In the genomic region with DNA sequence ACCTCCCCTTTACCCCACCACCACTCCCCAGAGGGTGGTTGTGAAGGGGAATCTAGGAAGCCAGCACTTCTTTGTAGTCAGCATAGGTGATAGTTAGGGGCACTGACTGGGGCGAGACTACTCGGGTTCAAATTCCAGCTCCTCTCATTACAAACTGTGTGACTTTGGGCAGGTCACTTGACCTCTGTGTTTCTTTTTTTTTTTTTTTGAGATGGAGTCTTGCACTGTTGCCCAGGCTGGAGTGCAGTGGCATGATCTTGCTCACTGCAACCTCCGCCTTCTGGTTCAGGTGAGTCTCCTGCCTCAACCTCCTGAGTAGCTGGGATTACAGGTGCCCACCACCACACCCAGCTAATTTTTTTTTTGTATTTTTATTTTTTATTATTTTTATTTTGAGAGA, we compare ENCODE assay signal across 10 cellular contexts. TPM values are rescaled to one million over a fixed set of nuclear protein-coding genes. Genes with fewer than 3 reads are reported as not detected.
DNase-seq lines count a peak whose midpoint lies in the region; ATAC-seq and TF ChIP-seq lines count a peak whose summit lies in the region.
"Not testable (repeated sequence)": the region's sequence is repeated elsewhere in the genome, so short reads cannot be mapped to it uniquely, and the experiment has no call there.
"Had no signal": no experiment of that assay in that cellular context is flagged by ENCODE, and none has a peak within 500 bp of the region (broad histone marks: within the 10 kb centered on the region; RNA-seq: fewer than 3 reads in every experiment).

No MANE protein-coding gene starts in this region.

- WGBS in IMR-90 (ENCODE audit: extremely low coverage in 2 of 2, insufficient read length in 1 of 2), 2 experiments = no CpG with 5 or more reads among the region's 3 CpGs
- WGBS in gastroesophageal sphincter (ENCODE audit: low coverage in 1 of 2), 2 donors = 53 to 100% methylated on average over 1 to 2 of the region's 3 CpGs

- H3K27me3 Mint-ChIP-seq in brain; naive B cell; stimulated activated naive CD8-positive, alpha-beta T cell treated with anti-CD3 and anti-CD28 coated beads, Interleukin-15, Interleukin-2, amounts not matched to agents 100 ng/mL and 50 ng/mL, for 24 hours: not testable (repeated sequence)

- H3K36me3 Mint-ChIP-seq in brain; naive B cell; stimulated activated naive CD8-positive, alpha-beta T cell treated with anti-CD3 and anti-CD28 coated beads, Interleukin-15, Interleukin-2, amounts not matched to agents 100 ng/mL and 50 ng/mL, for 24 hours (ENCODE audit: low read depth): not testable (repeated sequence)

- H3K27me3 ChIP-seq in IMR-90 (ENCODE audit: control insufficient read depth, insufficient read depth, low read length); gastroesophageal sphincter; vagina: not testable (repeated sequence)

- in situ Hi-C loops in IMR-90 (cut with MboI; ENCODE audit: low sequenced_read_pairs) = loop anchor here (25.0 kb wide), 1 partner anchor 436 kb away; the partner anchor contains the start of gene EHD2

- H3K4me1 ChIP-seq in IMR-90 (ENCODE audit: control insufficient read depth, insufficient read depth, low read length) = peaks cover 14% of the 10 kb centered on the region
- peaks cover 0 to 49% (median 19%) of the 10 kb centered on the region in 3 donors for H3K4me1 ChIP-seq in gastroesophageal sphincter
- H3K4me1 ChIP-seq in vagina = peaks cover 48% of the 10 kb centered on the region

- not testable (repeated sequence) for H4K8ac ChIP-seq in IMR-90 (ENCODE audit: low read depth in 2 of 2, low read length in 2 of 2)

- H3K4me1 Mint-ChIP-seq in brain = peaks cover 47% of the 10 kb centered on the region
- peaks cover 33 to 42% (median 38%) of the 10 kb centered on the region in 3 donors for H3K4me1 Mint-ChIP-seq in naive B cell
- peaks cover 17% of the 10 kb centered on the region for H3K4me1 Mint-ChIP-seq in stimulated activated naive CD8-positive, alpha-beta T cell treated with anti-CD3 and anti-CD28 coated beads, Interleukin-15, Interleukin-2, amounts not matched to agents 100 ng/mL and 50 ng/mL, for 24 hours (ENCODE audit: low read depth)

- not testable (repeated sequence) for H3K4me3 ChIP-seq in IMR-90 (ENCODE audit: insufficient read depth, low read depth, low read length); gastroesophageal sphincter; vagina

- H4K91ac ChIP-seq in IMR-90 (ENCODE audit: insufficient read depth, low read depth, low read length) = not testable (repeated sequence)

- peak overlapping the region; percentile 7; the same call in 1 of the 2 replicates for H2AK5ac ChIP-seq in IMR-90 (ENCODE audit: low read depth, low read length)

- H3K9me1 ChIP-seq in IMR-90 (ENCODE audit: insufficient read depth, low read length) = peaks cover 16% of the 10 kb centered on the region

- ATAC-seq in IMR-90 (ENCODE audit: low read depth); gastroesophageal sphincter; naive B cell (ENCODE audit: low read depth in 2 of 2): not testable (repeated sequence)

- dilution Hi-C loops in IMR-90 (cut with HindIII; ENCODE audit: low sequenced_read_pairs, unreplicated experiment) = not testable (repeated sequence)

- H3K4me3 Mint-ChIP-seq in brain (peak overlapping the region; percentile 87 to 91 (median 91)), naive B cell (peak overlapping the region in 6 of 8 donors; percentile 3 to 94 (median 76))
- peak overlapping the region; percentile 79 for H3K4me3 Mint-ChIP-seq in stimulated activated naive CD8-positive, alpha-beta T cell treated with anti-CD3 and anti-CD28 coated beads, Interleukin-15, Interleukin-2, amounts not matched to agents 100 ng/mL and 50 ng/mL, for 24 hours

- not testable (repeated sequence) for H3K14ac ChIP-seq in IMR-90 (replicated peaks; ENCODE audit: low read depth, low read length)

- not testable (repeated sequence) for BruUV-seq in IMR-90 (replicated peaks; lab: Mats Ljungman, UMichigan)

- peaks cover 6 to 35% of the 10 kb centered on the region in 2 experiments; a peak in 3 of 4 replicates for H3K79me1 ChIP-seq in IMR-90 (ENCODE audit: low read depth in 1 of 2, low read length in 2 of 2)

- not testable (repeated sequence) for TF ChIP-seq RAD21 in IMR-90 (IDR thresholded peaks at IDR 0.05; ENCODE audit: low read length)

- H3K56ac ChIP-seq in IMR-90 (ENCODE audit: extremely low read depth, insufficient read depth, low read length) = not testable (repeated sequence)

- CTCF ChIA-PET in IMR-90 (lab: Yijun Ruan, JAX) = interaction anchor here (0.6 to 1.6 kb wide), 4 partner anchors 14 to 197 kb away, joined by 3 read pairs; no protein-coding TSS in a partner anchor

- H4K5ac ChIP-seq in IMR-90 (ENCODE audit: low read depth, low read length) = not testable (repeated sequence)

- peaks cover 20% of the 10 kb centered on the region for H4K20me1 ChIP-seq in IMR-90 (ENCODE audit: insufficient read depth, low read length)

- H2BK120ac ChIP-seq in IMR-90 (ENCODE audit: low read depth, low read length) = not testable (repeated sequence)

- H3K27ac ChIP-seq in IMR-90 (ENCODE audit: insufficient read depth, low read length) = not testable (repeated sequence)
- H3K27ac ChIP-seq in gastroesophageal sphincter (peak overlapping the region in 3 of 4 donors; percentile 93 to 99 (median 99)), vagina (peak overlapping the region; percentile 99)

- H2AFZ ChIP-seq in IMR-90 (replicated peaks; ENCODE audit: low read length, poor library complexity) = not testable (repeated sequence)

- TF ChIP-seq EP300 in gastroesophageal sphincter (IDR thresholded peaks at IDR 0.05) = not testable (repeated sequence)

- not testable (repeated sequence) for H2AK9ac ChIP-seq in IMR-90 (replicated peaks; ENCODE audit: low read depth, low read length, poor library complexity)

- not testable (repeated sequence) for H3K9me3 ChIP-seq in IMR-90 (ENCODE audit: control insufficient read depth, insufficient read depth, low read length); gastroesophageal sphincter; vagina

- intact Hi-C loops in IMR-90 (cut with micrococcal nuclease) = loop anchor here (1.0 kb wide), 1 partner anchor 32 kb away; no protein-coding TSS in a partner anchor
- intact Hi-C loops in vagina (cut with DNase I) = loop anchor here (10.0 kb wide), 1 partner anchor 238 kb away; the partner anchor contains the start of gene NAPA

- H3K23ac ChIP-seq in IMR-90 (ENCODE audit: low read depth, low read length) = not testable (repeated sequence)

- POLR2A ChIA-PET in IMR-90 (lab: Charles Lee; ENCODE audit: unreplicated experiment) = interaction anchor here (0.6 kb wide), 1 partner anchor 118 kb away, joined by 4 read pairs; no protein-coding TSS in a partner anchor

- H3K27ac Mint-ChIP-seq in brain = peak overlapping the region in 2 of 5 experiments; percentile 93 to 97
- not testable (repeated sequence) for H3K27ac Mint-ChIP-seq in naive B cell; stimulated activated naive CD8-positive, alpha-beta T cell treated with anti-CD3 and anti-CD28 coated beads, Interleukin-15, Interleukin-2, amounts not matched to agents 100 ng/mL and 50 ng/mL, for 24 hours

- DNase-seq in IMR-90; naive B cell; vagina (ENCODE audit: extremely low spot score in 2 of 2): not testable (repeated sequence)

- H3K18ac ChIP-seq in IMR-90 (ENCODE audit: low read depth, low read length) = not testable (repeated sequence)

- H3K36me3 ChIP-seq in IMR-90 (ENCODE audit: control insufficient read depth, insufficient read depth, low read length) = peaks cover 11% of the 10 kb centered on the region; the same call in 1 of the 2 replicates
- not testable (repeated sequence) for H3K36me3 ChIP-seq in gastroesophageal sphincter, vagina

- not testable (repeated sequence) for TF ChIP-seq CTCF in IMR-90 (conservative IDR thresholded peaks at IDR 0.05; ENCODE audit: low read depth, low read length); brain (conservative IDR thresholded peaks at IDR 0.05); gastroesophageal sphincter (IDR thresholded peaks at IDR 0.05); vagina (IDR thresholded peaks at IDR 0.05)

- not testable (repeated sequence) for H3K4ac ChIP-seq in IMR-90 (ENCODE audit: low read depth, low read length)

- not testable (repeated sequence) for H3K9me3 Mint-ChIP-seq in brain; naive B cell; stimulated activated naive CD8-positive, alpha-beta T cell treated with anti-CD3 and anti-CD28 coated beads, Interleukin-15, Interleukin-2, amounts not matched to agents 100 ng/mL and 50 ng/mL, for 24 hours

- not testable (repeated sequence) for H3K9ac ChIP-seq in IMR-90 (ENCODE audit: low read depth, low read length)

- not testable (repeated sequence) for H2BK15ac ChIP-seq in IMR-90 (ENCODE audit: low read depth, low read length)

- H3K4me2 ChIP-seq in IMR-90 (ENCODE audit: low read depth, low read length) = not testable (repeated sequence)

- H2BK5ac ChIP-seq in IMR-90 (ENCODE audit: low read depth, low read length, poor library complexity, severe bottlenecking) = not testable (repeated sequence)

- H2BK20ac ChIP-seq in IMR-90 (ENCODE audit: low read depth, low read length) = not testable (repeated sequence)

- TF ChIP-seq POLR2A in IMR-90 (IDR thresholded peaks at IDR 0.05; ENCODE audit: low read depth, low read length); gastroesophageal sphincter (IDR thresholded peaks at IDR 0.05); vagina (IDR thresholded peaks at IDR 0.05): not testable (repeated sequence)

RNA-seq across cellular contexts. Expression of gene INAFM1, which starts 1.8 kb away (rescaled TPM):
- total RNA-seq in IMR-90 (2012; rRNA removed) (0.36 and 0.56 TPM in 2 replicates), gastroesophageal sphincter (10 to 100 TPM in 2 of 4 donors, 1 to 10 TPM in 2; 5.0 to 14.7 (median 11.7) TPM), vagina (18.9 TPM)
- polyA plus RNA-seq in IMR-90 (2012; rRNA removed) (7.8 and 11.0 TPM in 2 replicates), brain (ENCODE audit: insufficient read depth, low read depth, low replicate concordance) (14.4 TPM), naive B cell (ENCODE audit: low read depth in 6 of 6) (1 to 10 TPM; 3.9 to 7.7 (median 5.6) TPM)
- 3.7 and 17.5 TPM in 2 replicates for polyA plus RNA-seq in IMR-90 (2012; cell fraction: cytosol; rRNA removed)
- polyA plus RNA-seq in IMR-90 (2012; cell fraction: nucleus; rRNA removed; ENCODE audit: low replicate concordance) = 25.4 and 47.4 TPM in 2 replicates

RNA-seq across cellular contexts. Expression of gene CCDC9, which starts 20.2 kb away (rescaled TPM):
- 2.9 and 3.6 TPM in 2 replicates for total RNA-seq in IMR-90 (2012; rRNA removed)
- 8.6 and 9.6 TPM in 2 replicates for polyA plus RNA-seq in IMR-90 (2012; rRNA removed)
- 5.6 and 8.4 TPM in 2 replicates for polyA plus RNA-seq in IMR-90 (2012; cell fraction: cytosol; rRNA removed)
- 29.1 and 33.9 TPM in 2 replicates for polyA plus RNA-seq in IMR-90 (2012; cell fraction: nucleus; rRNA removed; ENCODE audit: low replicate concordance)
- polyA plus RNA-seq in brain (ENCODE audit: insufficient read depth, low read depth, low replicate concordance) = 19.3 TPM
- total RNA-seq in gastroesophageal sphincter = 10 to 100 TPM; 17.3 to 36.9 (median 28.5) TPM
- 10 to 100 TPM in 2 of 6 donors, 1 to 10 TPM in 4; 7.8 to 13.2 (median 8.8) TPM for polyA plus RNA-seq in naive B cell (ENCODE audit: low read depth in 6 of 6)
- 19.2 TPM for total RNA-seq in vagina

RNA-seq across cellular contexts. Expression of gene C5AR1, which starts 33.1 kb away (rescaled TPM):
- under 0.01 TPM in 1 of 2 replicates, not detected in the other for total RNA-seq in IMR-90 (2012; rRNA removed)
- polyA plus RNA-seq in IMR-90 (2012; rRNA removed) = 1.0 TPM in 2 replicates
- polyA plus RNA-seq in IMR-90 (2012; cell fraction: cytosol; rRNA removed) = 0.36 and 1.1 TPM in 2 replicates
- polyA plus RNA-seq in IMR-90 (2012; cell fraction: nucleus; rRNA removed; ENCODE audit: low replicate concordance) = 12.7 and 23.5 TPM in 2 replicates
- 3.2 TPM for polyA plus RNA-seq in brain (ENCODE audit: insufficient read depth, low read depth, low replicate concordance)
- 10 to 100 TPM in 1 of 4 donors, 1 to 10 TPM in 3; 1.4 to 19.7 (median 7.0) TPM for total RNA-seq in gastroesophageal sphincter
- under 1 TPM in 5 of 6 donors, not detected in 1; 0.16 to 0.95 (median 0.21) TPM for polyA plus RNA-seq in naive B cell (ENCODE audit: low read depth in 6 of 6)
- total RNA-seq in vagina = 12.5 TPM
- total RNA-seq: activated CD4-positive, alpha-beta memory T cell treated with anti-CD3 and anti-CD28 coated beads, Interleukin-2, amount 10 ng/mL, durations not matched to agents 7 days and 5 days; dermis microvascular lymphatic vessel endothelial cell; HT1080 had no signal

RNA-seq across cellular contexts. Expression of gene BBC3, which starts 45.5 kb away (rescaled TPM):
- total RNA-seq in IMR-90 (2012; rRNA removed) (1.6 and 1.9 TPM in 2 replicates), gastroesophageal sphincter (10 to 100 TPM in 2 of 4 donors, 1 to 10 TPM in 2; 3.6 to 11.4 (median 10.2) TPM), vagina (4.7 TPM)
- polyA plus RNA-seq in IMR-90 (2012; rRNA removed) (6.5 and 7.3 TPM in 2 replicates), brain (ENCODE audit: insufficient read depth, low read depth, low replicate concordance) (12.1 TPM), naive B cell (ENCODE audit: low read depth in 6 of 6) (1 to 10 TPM in 2 of 6 donors, under 1 TPM in 4; 0.32 to 1.4 (median 0.70) TPM)
- 4.4 and 12.4 TPM in 2 replicates for polyA plus RNA-seq in IMR-90 (2012; cell fraction: cytosol; rRNA removed)
- polyA plus RNA-seq in IMR-90 (2012; cell fraction: nucleus; rRNA removed; ENCODE audit: low replicate concordance) = 14.7 and 19.5 TPM in 2 replicates

RNA-seq across cellular contexts. Expression of gene C5AR2, which starts 55.5 kb away (rescaled TPM):
- under 0.01 TPM in 1 of 2 replicates, not detected in the other for total RNA-seq in IMR-90 (2012; rRNA removed)
- not detected in 2 replicates for polyA plus RNA-seq in IMR-90 (2012; rRNA removed)
- 0.11 TPM in 1 of 2 replicates, not detected in the other for polyA plus RNA-seq in IMR-90 (2012; cell fraction: cytosol; rRNA removed)
- 0.03 and 0.05 TPM in 2 replicates for polyA plus RNA-seq in IMR-90 (2012; cell fraction: nucleus; rRNA removed; ENCODE audit: low replicate concordance)
- polyA plus RNA-seq in brain (ENCODE audit: insufficient read depth, low read depth, low replicate concordance) = 0.12 TPM
- 1 to 10 TPM in 2 of 4 donors, under 1 TPM in 2; 0.15 to 2.3 (median 1.2) TPM for total RNA-seq in gastroesophageal sphincter
- not detected for polyA plus RNA-seq in naive B cell (ENCODE audit: low read depth in 6 of 6)
- 15.2 TPM for total RNA-seq in vagina
- total RNA-seq: HT1080, PC-9 had no signal
